In the genomic region with DNA sequence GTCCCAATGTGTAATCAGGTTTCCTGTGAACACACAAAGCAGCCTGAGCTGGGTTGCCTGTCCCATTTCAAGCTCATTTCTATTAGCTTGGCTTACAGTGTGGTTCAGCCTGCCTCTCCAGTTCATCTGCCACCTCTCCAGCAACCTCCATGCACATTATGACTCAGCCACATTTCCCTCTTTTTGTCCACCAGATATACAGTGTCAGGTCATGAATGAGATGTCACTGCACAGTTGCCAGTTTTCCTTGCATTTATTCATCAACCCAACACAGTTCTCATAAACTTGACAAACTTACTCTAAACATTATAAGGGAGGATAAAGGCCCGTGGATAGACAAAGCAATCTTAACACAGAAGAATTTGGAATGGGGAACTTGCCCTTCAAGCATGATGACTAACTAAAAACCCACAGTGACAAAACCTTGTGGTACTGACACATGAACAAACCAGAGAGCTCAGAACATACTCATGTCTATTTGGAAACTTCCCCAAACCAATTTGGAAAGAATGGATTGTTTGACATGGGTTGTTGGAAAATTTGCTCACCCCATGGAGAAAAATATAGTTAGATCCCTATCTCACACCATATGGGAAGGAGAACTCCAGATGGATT, we compare ENCODE assay signal across 10 cellular contexts. TPM values are rescaled to one million over a fixed set of nuclear protein-coding genes. Genes with fewer than 3 reads are reported as not detected.
DNase-seq lines count a peak whose midpoint lies in the region; ATAC-seq lines count a peak whose summit lies in the region.
"Had no signal": no experiment of that assay in that cellular context is flagged by ENCODE, and none has a peak within 500 bp of the region (broad histone marks: within the 10 kb centered on the region; RNA-seq: fewer than 3 reads in every experiment).

No MANE protein-coding gene starts in this region.

- H3K9me3 Mint-ChIP-seq in activated CD4-positive, alpha-beta memory T cell treated with anti-CD3 and anti-CD28 coated beads, Interleukin-2, amount 10 ng/mL, durations not matched to agents 7 days and 5 days: no peaks in the 10 kb centered on the region
- H3K9me3 Mint-ChIP-seq: naive B cell had no signal

- H3K4me1 Mint-ChIP-seq in activated CD4-positive, alpha-beta memory T cell treated with anti-CD3 and anti-CD28 coated beads, Interleukin-2, amount 10 ng/mL, durations not matched to agents 7 days and 5 days: peaks cover 6% of the 10 kb centered on the region

- peak overlapping the region; percentile 56 for H3K4me3 Mint-ChIP-seq in activated CD4-positive, alpha-beta memory T cell treated with anti-CD3 and anti-CD28 coated beads, Interleukin-2, amount 10 ng/mL, durations not matched to agents 7 days and 5 days

- POLR2A ChIA-PET in activated CD4-positive, alpha-beta memory T cell treated with anti-CD3 and anti-CD28 coated beads, Interleukin-2, amount 10 ng/mL, durations not matched to agents 7 days and 5 days (lab: Charles Lee): interaction anchor here (0.7 to 3.4 kb wide), 13 partner anchors 13 to 82 kb away, joined by 3 to 37 read pairs (median 5); a partner anchor contains a TSS

- ATAC-seq in HG03432 (IDR thresholded peaks at IDR 0.05; ENCODE audit: unreplicated experiment): peak; percentile 23
- no peak for ATAC-seq in GM21528 (IDR thresholded peaks at IDR 0.05; ENCODE audit: low FRiP score, unreplicated experiment)

- CTCF ChIA-PET in activated CD4-positive, alpha-beta memory T cell treated with anti-CD3 and anti-CD28 coated beads, Interleukin-2, amount 10 ng/mL, durations not matched to agents 7 days and 5 days (lab: Charles Lee): interaction anchor here (0.9 to 12.2 kb wide), 20 partner anchors 10 to 96 kb away, joined by 3 to 237 read pairs (median 10); a partner anchor contains a TSS

- intact Hi-C loops in head of caudate nucleus (cut with DNase I): loop anchor here (5.0 kb wide), 1 partner anchor 44 kb away; no protein-coding TSS in a partner anchor

- H3K36me3 Mint-ChIP-seq in activated CD4-positive, alpha-beta memory T cell treated with anti-CD3 and anti-CD28 coated beads, Interleukin-2, amount 10 ng/mL, durations not matched to agents 7 days and 5 days (ENCODE audit: low read depth): no peaks in the 10 kb centered on the region
- H3K36me3 Mint-ChIP-seq: naive B cell had no signal

- H3K27me3 Mint-ChIP-seq in activated CD4-positive, alpha-beta memory T cell treated with anti-CD3 and anti-CD28 coated beads, Interleukin-2, amount 10 ng/mL, durations not matched to agents 7 days and 5 days: no peaks in the 10 kb centered on the region
- H3K27me3 Mint-ChIP-seq: naive B cell had no signal

- DNase-seq in EL (peak; percentile 67), kidney tubule cell (ENCODE audit: low spot score) (peak; percentile 69), cerebellar cortex (ENCODE audit: low spot score) (no peak), head of caudate nucleus (no peak), ureter (ENCODE audit: low spot score) (no peak)
- DNase-seq in activated CD4-positive, alpha-beta memory T cell treated with anti-CD3 and anti-CD28 coated beads, Interleukin-2, amount 10 ng/mL, durations not matched to agents 7 days and 5 days: no peak
- DNase-seq: H7, naive B cell had no signal

- H3K27ac Mint-ChIP-seq in activated CD4-positive, alpha-beta memory T cell treated with anti-CD3 and anti-CD28 coated beads, Interleukin-2, amount 10 ng/mL, durations not matched to agents 7 days and 5 days: peak overlapping the region; percentile 75

RNA-seq across cellular contexts. Expression of a gene that starts 2.5 kb away (rescaled TPM):
- under 1 TPM; 0.45 to 0.58 TPM for total RNA-seq in activated CD4-positive, alpha-beta memory T cell treated with anti-CD3 and anti-CD28 coated beads, Interleukin-2, amount 10 ng/mL, durations not matched to agents 7 days and 5 days
- 0.55 TPM for total RNA-seq in ureter

RNA-seq across cellular contexts. Expression of a gene that starts 12.9 kb away (rescaled TPM):
- 10 to 100 TPM; 24.6 to 25.9 TPM for total RNA-seq in activated CD4-positive, alpha-beta memory T cell treated with anti-CD3 and anti-CD28 coated beads, Interleukin-2, amount 10 ng/mL, durations not matched to agents 7 days and 5 days
- 18.3 TPM for total RNA-seq in ureter

Comparison
In these comparisons a context has a peak if more than half of its experiments do, and no peak if none do; other contexts are left out.
1. DNase-seq: peak in EL (single experiment) and kidney tubule cell (single experiment); none in activated CD4-positive, alpha-beta memory T cell treated with anti-CD3 and anti-CD28 coated beads, Interleukin-2, amount 10 ng/mL, durations not matched to agents 7 days and 5 days (single experiment), cerebellar cortex (single experiment), head of caudate nucleus (0 of 42) and ureter (single experiment).